Comparison of ENCODE assay signal across 1 cellular context in the genomic region with DNA sequence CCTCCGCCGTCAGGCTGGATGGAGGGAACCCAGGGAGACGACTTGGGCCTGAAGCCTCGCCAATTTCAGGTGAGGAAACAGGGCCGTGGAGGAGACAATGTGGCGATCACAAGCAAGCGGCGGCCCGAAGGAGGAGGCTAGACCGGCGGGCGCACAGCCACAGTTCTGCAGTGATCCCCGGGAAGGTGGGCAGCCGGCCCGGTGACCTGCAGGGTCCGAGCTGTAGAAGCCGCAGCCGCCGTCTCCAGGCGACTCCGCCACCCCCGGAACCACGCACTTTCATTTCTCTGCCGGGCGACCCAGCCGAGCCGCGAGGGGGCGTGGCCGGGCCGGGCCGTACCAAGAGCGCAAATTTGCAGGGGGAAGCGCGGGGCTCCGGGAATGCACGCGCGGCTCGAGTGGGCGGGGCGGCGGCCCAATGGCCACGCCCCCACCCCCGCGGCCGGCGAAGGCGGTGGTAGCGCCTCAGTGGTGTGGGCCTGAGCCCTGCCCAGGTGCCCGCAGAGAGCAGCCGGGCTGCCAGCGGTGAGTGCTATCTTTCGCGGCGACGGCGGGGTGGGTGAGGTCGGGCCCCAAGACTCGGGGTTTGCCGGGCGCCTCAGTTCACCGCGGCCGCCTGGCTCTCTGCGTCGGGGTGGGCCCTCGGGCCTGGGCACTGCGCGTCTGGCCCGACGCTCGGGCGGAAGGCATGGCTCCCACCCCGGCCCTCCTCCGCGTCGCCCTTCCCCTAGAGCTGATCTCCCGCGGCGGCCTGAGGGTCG.
TF ChIP-seq lines count a peak whose summit lies in the region.

Gene POR (plus strand): TSS at position 501 of the 761 bp plus-strand sequence. CDS start 38,847 bp downstream, outside the sequence.

TF ChIP-seq in HepG2, 621 proteins besides CTCF, POLR2A, EP300 and RAD21 (continued from another document and continues in another):
- TF ChIP-seq ZNF451 (CRISPR knock-in tag; IDR thresholded peaks at IDR 0.05) (peak; percentile 81; the same call in 1 of the 2 replicates), MLXIP (CRISPR knock-in tag; IDR thresholded peaks at IDR 0.05; ENCODE audit: borderline replicate concordance) (peak; percentile 23; the same call in 1 of the 2 replicates), RBFOX2 (IDR thresholded peaks at IDR 0.05; ENCODE audit: low read depth, low read length) (peak; percentile 100), ZNF792 (CRISPR knock-in tag; IDR thresholded peaks at IDR 0.05) (peak; percentile 84; the same call in 1 of the 2 replicates), ZNF574 (CRISPR knock-in tag; IDR thresholded peaks at IDR 0.05) (peak; percentile 88), ZNF30 (CRISPR knock-in tag; IDR thresholded peaks at IDR 0.05) (no peak), ATF7-NPFF (CRISPR knock-in tag; IDR thresholded peaks at IDR 0.05; ENCODE audit: low read depth) (0 out of 2 replicates have a peak, but pooled peaks have one; percentile 80), TGIF2 (CRISPR knock-in tag; IDR thresholded peaks at IDR 0.05) (peak; percentile 80; the same call in 1 of the 2 replicates), HHEX (CRISPR knock-in tag; IDR thresholded peaks at IDR 0.05) (no peak), ZNF761 (CRISPR knock-in tag; conservative IDR thresholded peaks at IDR 0.05) (peak; percentile 15; the same call in 1 of the 2 replicates), ZNF883 (CRISPR knock-in tag; IDR thresholded peaks at IDR 0.05; ENCODE audit: not compliant biosample characterization) (peak; percentile 38), ZSCAN25 (CRISPR knock-in tag; IDR thresholded peaks at IDR 0.05) (no peak), CCDC6 (CRISPR knock-in tag; IDR thresholded peaks at IDR 0.05) (peak; percentile 96), STAT6 (CRISPR knock-in tag; IDR thresholded peaks at IDR 0.05; ENCODE audit: borderline replicate concordance) (peak; percentile 93; the same call in 1 of the 2 replicates), ZSCAN22 (CRISPR knock-in tag; IDR thresholded peaks at IDR 0.05) (peak; percentile 99), TEAD2 (CRISPR knock-in tag; IDR thresholded peaks at IDR 0.05) (0 out of 2 replicates have a peak, but pooled peaks have one; percentile 60), ZNF572 (CRISPR knock-in tag; IDR thresholded peaks at IDR 0.05) (no peak), ZNF496 (CRISPR knock-in tag; IDR thresholded peaks at IDR 0.05; ENCODE audit: insufficient replicate concordance) (no peak), TRIM24 (CRISPR knock-in tag; IDR thresholded peaks at IDR 0.05) (no peak), CEBPB (IDR thresholded peaks at IDR 0.05; ENCODE audit: borderline replicate concordance, low read depth, low read length) (no peak), ZNF12 (CRISPR knock-in tag; IDR thresholded peaks at IDR 0.05) (no peak), CCAR2 (optimal IDR thresholded peaks at IDR 0.05; ENCODE audit: low read depth, low read length) (no peak), ZNF138 (CRISPR knock-in tag; IDR thresholded peaks at IDR 0.05; ENCODE audit: low read depth) (peak; percentile 41), SIX1 (CRISPR knock-in tag; IDR thresholded peaks at IDR 0.05; ENCODE audit: borderline replicate concordance) (no peak; the same call in 1 of the 2 replicates), SALL1 (CRISPR knock-in tag; IDR thresholded peaks at IDR 0.05) (peak; percentile 86), MED13 (CRISPR knock-in tag; IDR thresholded peaks at IDR 0.05) (peak; percentile 90), ZBTB20 (CRISPR knock-in tag; IDR thresholded peaks at IDR 0.05; ENCODE audit: borderline replicate concordance, low read depth) (peak; percentile 11; the same call in 1 of the 2 replicates), AKAP8 (CRISPR knock-in tag; IDR thresholded peaks at IDR 0.05) (peak; percentile 72; the same call in 1 of the 2 replicates), NFYB (CRISPR knock-in tag; IDR thresholded peaks at IDR 0.05) (peak; percentile 27; the same call in 1 of the 2 replicates), RBM39 (IDR thresholded peaks at IDR 0.05; ENCODE audit: low read depth, low read length, poor library complexity, severe bottlenecking) (peak; percentile 76), RFXAP (CRISPR knock-in tag; IDR thresholded peaks at IDR 0.05; ENCODE audit: borderline replicate concordance) (peak; percentile 94; the same call in 1 of the 2 replicates), RFXANK (CRISPR knock-in tag; IDR thresholded peaks at IDR 0.05) (peak; percentile 64; the same call in 1 of the 2 replicates), CENPT (CRISPR knock-in tag; IDR thresholded peaks at IDR 0.05; ENCODE audit: low read depth) (0 out of 2 replicates have a peak, but pooled peaks have one; percentile 19), ZNF326 (CRISPR knock-in tag; IDR thresholded peaks at IDR 0.05; ENCODE audit: borderline replicate concordance) (no peak), SSRP1 (CRISPR knock-in tag; IDR thresholded peaks at IDR 0.05) (no peak), ZNF275 (CRISPR knock-in tag; IDR thresholded peaks at IDR 0.05; ENCODE audit: borderline replicate concordance) (peak; percentile 96)
- TF ChIP-seq, protein P1, sequence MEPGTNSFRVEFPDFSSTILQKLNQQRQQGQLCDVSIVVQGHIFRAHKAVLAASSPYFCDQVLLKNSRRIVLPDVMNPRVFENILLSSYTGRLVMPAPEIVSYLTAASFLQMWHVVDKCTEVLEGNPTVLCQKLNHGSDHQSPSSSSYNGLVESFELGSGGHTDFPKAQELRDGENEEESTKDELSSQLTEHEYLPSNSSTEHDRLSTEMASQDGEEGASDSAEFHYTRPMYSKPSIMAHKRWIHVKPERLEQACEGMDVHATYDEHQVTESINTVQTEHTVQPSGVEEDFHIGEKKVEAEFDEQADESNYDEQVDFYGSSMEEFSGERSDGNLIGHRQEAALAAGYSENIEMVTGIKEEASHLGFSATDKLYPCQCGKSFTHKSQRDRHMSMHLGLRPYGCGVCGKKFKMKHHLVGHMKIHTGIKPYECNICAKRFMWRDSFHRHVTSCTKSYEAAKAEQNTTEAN (CRISPR knock-in tag; conservative IDR thresholded peaks at IDR 0.05), result peak; percentile 75
- TF ChIP-seq, protein P2, sequence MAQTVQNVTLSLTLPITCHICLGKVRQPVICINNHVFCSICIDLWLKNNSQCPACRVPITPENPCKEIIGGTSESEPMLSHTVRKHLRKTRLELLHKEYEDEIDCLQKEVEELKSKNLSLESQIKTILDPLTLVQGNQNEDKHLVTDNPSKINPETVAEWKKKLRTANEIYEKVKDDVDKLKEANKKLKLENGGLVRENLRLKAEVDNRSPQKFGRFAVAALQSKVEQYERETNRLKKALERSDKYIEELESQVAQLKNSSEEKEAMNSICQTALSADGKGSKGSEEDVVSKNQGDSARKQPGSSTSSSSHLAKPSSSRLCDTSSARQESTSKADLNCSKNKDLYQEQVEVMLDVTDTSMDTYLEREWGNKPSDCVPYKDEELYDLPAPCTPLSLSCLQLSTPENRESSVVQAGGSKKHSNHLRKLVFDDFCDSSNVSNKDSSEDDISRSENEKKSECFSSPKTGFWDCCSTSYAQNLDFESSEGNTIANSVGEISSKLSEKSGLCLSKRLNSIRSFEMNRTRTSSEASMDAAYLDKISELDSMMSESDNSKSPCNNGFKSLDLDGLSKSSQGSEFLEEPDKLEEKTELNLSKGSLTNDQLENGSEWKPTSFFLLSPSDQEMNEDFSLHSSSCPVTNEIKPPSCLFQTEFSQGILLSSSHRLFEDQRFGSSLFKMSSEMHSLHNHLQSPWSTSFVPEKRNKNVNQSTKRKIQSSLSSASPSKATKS (CRISPR knock-in tag; IDR thresholded peaks at IDR 0.05), result no peak
- TF ChIP-seq, protein P3, sequence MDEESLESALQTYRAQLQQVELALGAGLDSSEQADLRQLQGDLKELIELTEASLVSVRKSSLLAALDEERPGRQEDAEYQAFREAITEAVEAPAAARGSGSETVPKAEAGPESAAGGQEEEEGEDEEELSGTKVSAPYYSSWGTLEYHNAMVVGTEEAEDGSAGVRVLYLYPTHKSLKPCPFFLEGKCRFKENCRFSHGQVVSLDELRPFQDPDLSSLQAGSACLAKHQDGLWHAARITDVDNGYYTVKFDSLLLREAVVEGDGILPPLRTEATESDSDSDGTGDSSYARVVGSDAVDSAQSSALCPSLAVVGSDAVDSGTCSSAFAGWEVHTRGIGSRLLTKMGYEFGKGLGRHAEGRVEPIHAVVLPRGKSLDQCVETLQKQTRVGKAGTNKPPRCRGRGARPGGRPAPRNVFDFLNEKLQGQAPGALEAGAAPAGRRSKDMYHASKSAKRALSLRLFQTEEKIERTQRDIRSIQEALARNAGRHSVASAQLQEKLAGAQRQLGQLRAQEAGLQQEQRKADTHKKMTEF (CRISPR knock-in tag; IDR thresholded peaks at IDR 0.05), result peak; percentile 91
- TF ChIP-seq, protein P4, sequence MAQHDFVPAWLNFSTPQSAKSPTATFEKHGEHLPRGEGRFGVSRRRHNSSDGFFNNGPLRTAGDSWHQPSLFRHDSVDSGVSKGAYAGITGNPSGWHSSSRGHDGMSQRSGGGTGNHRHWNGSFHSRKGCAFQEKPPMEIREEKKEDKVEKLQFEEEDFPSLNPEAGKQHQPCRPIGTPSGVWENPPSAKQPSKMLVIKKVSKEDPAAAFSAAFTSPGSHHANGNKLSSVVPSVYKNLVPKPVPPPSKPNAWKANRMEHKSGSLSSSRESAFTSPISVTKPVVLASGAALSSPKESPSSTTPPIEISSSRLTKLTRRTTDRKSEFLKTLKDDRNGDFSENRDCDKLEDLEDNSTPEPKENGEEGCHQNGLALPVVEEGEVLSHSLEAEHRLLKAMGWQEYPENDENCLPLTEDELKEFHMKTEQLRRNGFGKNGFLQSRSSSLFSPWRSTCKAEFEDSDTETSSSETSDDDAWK (CRISPR knock-in tag; IDR thresholded peaks at IDR 0.05), result no peak
- TF ChIP-seq, protein P5, sequence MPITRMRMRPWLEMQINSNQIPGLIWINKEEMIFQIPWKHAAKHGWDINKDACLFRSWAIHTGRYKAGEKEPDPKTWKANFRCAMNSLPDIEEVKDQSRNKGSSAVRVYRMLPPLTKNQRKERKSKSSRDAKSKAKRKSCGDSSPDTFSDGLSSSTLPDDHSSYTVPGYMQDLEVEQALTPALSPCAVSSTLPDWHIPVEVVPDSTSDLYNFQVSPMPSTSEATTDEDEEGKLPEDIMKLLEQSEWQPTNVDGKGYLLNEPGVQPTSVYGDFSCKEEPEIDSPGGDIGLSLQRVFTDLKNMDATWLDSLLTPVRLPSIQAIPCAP (CRISPR knock-in tag; IDR thresholded peaks at IDR 0.05; ENCODE audit: low read depth), result no peak
